In the genomic region with DNA sequence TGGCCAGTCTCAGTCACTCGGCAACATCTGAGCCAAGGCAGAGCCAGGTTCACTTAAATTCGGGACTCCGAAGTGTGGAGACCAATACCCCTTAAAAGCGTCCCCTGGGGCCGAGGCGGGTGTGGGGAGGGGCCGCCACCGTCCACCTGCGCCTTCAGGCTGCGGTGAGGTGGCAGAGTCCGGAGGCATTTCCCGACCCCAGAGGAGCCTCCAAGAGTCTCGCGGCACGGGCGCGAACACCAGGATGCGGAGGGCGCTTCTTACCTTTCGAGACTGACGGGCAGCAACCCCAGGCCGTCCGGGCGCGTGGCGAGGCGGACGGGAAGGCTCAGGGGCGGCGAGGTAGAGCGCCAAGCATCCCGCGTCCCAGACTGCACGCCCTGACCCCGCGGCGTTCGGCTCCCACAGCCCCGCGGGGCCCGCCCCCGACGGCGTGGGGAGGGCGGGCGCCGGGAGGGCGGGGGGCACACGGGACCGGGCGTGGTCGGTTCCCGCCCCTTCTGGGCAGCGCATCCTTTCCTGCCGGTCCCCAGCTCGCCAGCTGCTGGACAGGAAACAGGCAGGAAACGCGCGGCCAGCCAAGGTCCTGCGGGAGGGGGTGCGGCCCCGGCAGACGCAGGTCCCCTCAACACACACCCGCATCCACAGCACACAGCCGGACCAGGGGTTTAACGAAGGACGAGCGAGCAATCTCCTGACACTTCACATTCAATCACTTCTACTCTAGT, we compare ENCODE assay signal across 8 cellular contexts. TPM values are rescaled to one million over a fixed set of nuclear protein-coding genes. Genes with fewer than 3 reads are reported as not detected.
DNase-seq lines count a peak whose midpoint lies in the region; ATAC-seq and TF ChIP-seq lines count a peak whose summit lies in the region.

A gene with protein sequence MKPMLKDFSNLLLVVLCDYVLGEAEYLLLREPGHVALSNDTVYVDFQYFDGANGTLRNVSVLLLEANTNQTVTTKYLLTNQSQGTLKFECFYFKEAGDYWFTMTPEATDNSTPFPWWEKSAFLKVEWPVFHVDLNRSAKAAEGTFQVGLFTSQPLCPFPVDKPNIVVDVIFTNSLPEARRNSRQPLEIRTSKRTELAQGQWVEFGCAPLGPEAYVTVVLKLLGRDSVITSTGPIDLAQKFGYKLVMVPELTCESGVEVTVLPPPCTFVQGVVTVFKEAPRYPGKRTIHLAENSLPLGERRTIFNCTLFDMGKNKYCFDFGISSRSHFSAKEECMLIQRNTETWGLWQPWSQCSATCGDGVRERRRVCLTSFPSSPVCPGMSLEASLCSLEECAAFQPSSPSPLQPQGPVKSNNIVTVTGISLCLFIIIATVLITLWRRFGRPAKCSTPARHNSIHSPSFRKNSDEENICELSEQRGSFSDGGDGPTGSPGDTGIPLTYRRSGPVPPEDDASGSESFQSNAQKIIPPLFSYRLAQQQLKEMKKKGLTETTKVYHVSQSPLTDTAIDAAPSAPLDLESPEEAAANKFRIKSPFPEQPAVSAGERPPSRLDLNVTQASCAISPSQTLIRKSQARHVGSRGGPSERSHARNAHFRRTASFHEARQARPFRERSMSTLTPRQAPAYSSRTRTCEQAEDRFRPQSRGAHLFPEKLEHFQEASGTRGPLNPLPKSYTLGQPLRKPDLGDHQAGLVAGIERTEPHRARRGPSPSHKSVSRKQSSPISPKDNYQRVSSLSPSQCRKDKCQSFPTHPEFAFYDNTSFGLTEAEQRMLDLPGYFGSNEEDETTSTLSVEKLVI (minus strand): TSS at position 406 of the 728 bp plus-strand sequence. CDS start 3,572 bp downstream, outside the sequence.

- peaks cover 20 to 28% (median 27%) of the 10 kb centered on the region in 3 donors for H3K4me1 Mint-ChIP-seq in CD8-positive, alpha-beta memory T cell
- peaks cover 11% of the 10 kb centered on the region for H3K4me1 Mint-ChIP-seq in brain

- H3K4me3 Mint-ChIP-seq in CD8-positive, alpha-beta memory T cell: peak within 1 kb of the TSS; percentile 62 to 91 (median 77)
- H3K4me3 Mint-ChIP-seq in brain: peak within 1 kb of the TSS; percentile 80 to 88 (median 83)

- no peak for TF ChIP-seq CTCF in brain (conservative IDR thresholded peaks at IDR 0.05)
- TF ChIP-seq CTCF in gastrocnemius medialis (IDR thresholded peaks at IDR 0.05 in 4 of 5, conservative IDR thresholded peaks at IDR 0.05 in 1 of 5): no peak

- in situ Hi-C loops in gastrocnemius medialis (cut with MboI; ENCODE audit: low sequenced_read_pairs in 4 of 4): no loop called here

- no peaks in the 10 kb centered on the region for H3K36me3 ChIP-seq in CD8-positive, alpha-beta memory T cell (ENCODE audit: insufficient read depth, low read length)
- H3K36me3 ChIP-seq in iPS-18a (ENCODE audit: control insufficient read depth, low read depth, low read length) (no peaks in the 10 kb centered on the region), gastrocnemius medialis (peaks cover 0 to 5% of the 10 kb centered on the region in 2 donors)

- peak within 1 kb of the TSS; percentile 37 for H3K4me3 ChIP-seq in CD8-positive, alpha-beta memory T cell (ENCODE audit: low read length)
- H3K4me3 ChIP-seq in iPS-18a (ENCODE audit: low read length) (peak within 1 kb of the TSS; percentile 48), gastrocnemius medialis (peak within 1 kb of the TSS; percentile 51 to 66 (median 60))

- peaks cover 0 to 9% (median 0%) of the 10 kb centered on the region in 3 donors for H3K36me3 Mint-ChIP-seq in CD8-positive, alpha-beta memory T cell
- H3K36me3 Mint-ChIP-seq in brain: peaks cover 17% of the 10 kb centered on the region

- TF ChIP-seq POLR2A in gastrocnemius medialis (IDR thresholded peaks at IDR 0.05): peak in 1 of 2 donors; percentile 30

- ATAC-seq in GM19324 (IDR thresholded peaks at IDR 0.05; ENCODE audit: low FRiP score, unreplicated experiment) (peak; percentile 72), gastrocnemius medialis (peak; percentile 67 to 72)

- H3K27me3 Mint-ChIP-seq in CD8-positive, alpha-beta memory T cell: peaks cover 2 to 30% of the 10 kb centered on the region in 2 donors
- peaks cover 24% of the 10 kb centered on the region for H3K27me3 Mint-ChIP-seq in brain

- peak in 4 of 5 donors; percentile 3 to 49 (median 5) for DNase-seq in CD8-positive, alpha-beta memory T cell
- DNase-seq in gastrocnemius medialis (peak; percentile 16 to 51), NCI-H1436 treated with DMSO at 0.1 percent for 48 hours (lab: John Stamatoyannopoulos, UW) (no peak), kidney glomerular epithelial cell (lab: John Stamatoyannopoulos, UW) (no peak)

- no peak within 1 kb of the TSS for H3K9ac ChIP-seq in iPS-18a (ENCODE audit: low read length)

- no peaks in the 10 kb centered on the region for H3K9me3 ChIP-seq in CD8-positive, alpha-beta memory T cell (ENCODE audit: low read length)
- H3K9me3 ChIP-seq in iPS-18a (ENCODE audit: control insufficient read depth, low read depth, low read length): no peaks in the 10 kb centered on the region
- no peaks in the 10 kb centered on the region for H3K9me3 ChIP-seq in gastrocnemius medialis

- H3K4me1 ChIP-seq in CD8-positive, alpha-beta memory T cell (ENCODE audit: insufficient read depth, low read length): peaks cover 21% of the 10 kb centered on the region
- H3K4me1 ChIP-seq in iPS-18a (ENCODE audit: control insufficient read depth, low read depth, low read length): no peaks in the 10 kb centered on the region
- peaks cover 0 to 4% of the 10 kb centered on the region in 2 donors for H3K4me1 ChIP-seq in gastrocnemius medialis

- no peak within 1 kb of the TSS for H3K27ac ChIP-seq in CD8-positive, alpha-beta memory T cell (ENCODE audit: low read depth, low read length)
- H3K27ac ChIP-seq in iPS-18a (ENCODE audit: low read length) (no peak within 1 kb of the TSS), gastrocnemius medialis (peak within 1 kb of the TSS; percentile 34 to 68 (median 59))

- intact Hi-C loops in gastrocnemius medialis (cut with DNase I; ENCODE audit: low total_unique reads): no loop called here

- peaks cover 11% of the 10 kb centered on the region for H3K27me3 ChIP-seq in CD8-positive, alpha-beta memory T cell (ENCODE audit: insufficient read depth, low read length, poor library complexity, severe bottlenecking)
- H3K27me3 ChIP-seq in iPS-18a (ENCODE audit: control insufficient read depth, insufficient read depth, low read length) (peaks cover 34% of the 10 kb centered on the region), gastrocnemius medialis (peaks cover 0 to 8% (median 6%) of the 10 kb centered on the region in 3 donors)

- peak within 1 kb of the TSS in 2 of 8 donors; percentile 57 to 88 for H3K27ac Mint-ChIP-seq in CD8-positive, alpha-beta memory T cell
- H3K27ac Mint-ChIP-seq in brain: peak within 1 kb of the TSS in 2 of 5 experiments; percentile 61 to 73

- POLR2A ChIA-PET in CD8-positive, alpha-beta memory T cell (lab: Charles Lee): no interaction called here

- H3K9me3 Mint-ChIP-seq in CD8-positive, alpha-beta memory T cell: no peaks in the 10 kb centered on the region
- peaks cover 0 to 3% (median 0%) of the 10 kb centered on the region in 5 experiments for H3K9me3 Mint-ChIP-seq in brain

- CTCF ChIA-PET in CD8-positive, alpha-beta memory T cell (lab: Charles Lee): interaction anchor here (1.0 to 1.3 kb wide), 2 partner anchors 28 to 45 kb away, joined by 3 to 6 read pairs; no protein-coding TSS in a partner anchor

TF ChIP-seq in PFSK-1, 5 proteins besides CTCF, POLR2A, EP300 and RAD21:
- TF ChIP-seq, protein P1, sequence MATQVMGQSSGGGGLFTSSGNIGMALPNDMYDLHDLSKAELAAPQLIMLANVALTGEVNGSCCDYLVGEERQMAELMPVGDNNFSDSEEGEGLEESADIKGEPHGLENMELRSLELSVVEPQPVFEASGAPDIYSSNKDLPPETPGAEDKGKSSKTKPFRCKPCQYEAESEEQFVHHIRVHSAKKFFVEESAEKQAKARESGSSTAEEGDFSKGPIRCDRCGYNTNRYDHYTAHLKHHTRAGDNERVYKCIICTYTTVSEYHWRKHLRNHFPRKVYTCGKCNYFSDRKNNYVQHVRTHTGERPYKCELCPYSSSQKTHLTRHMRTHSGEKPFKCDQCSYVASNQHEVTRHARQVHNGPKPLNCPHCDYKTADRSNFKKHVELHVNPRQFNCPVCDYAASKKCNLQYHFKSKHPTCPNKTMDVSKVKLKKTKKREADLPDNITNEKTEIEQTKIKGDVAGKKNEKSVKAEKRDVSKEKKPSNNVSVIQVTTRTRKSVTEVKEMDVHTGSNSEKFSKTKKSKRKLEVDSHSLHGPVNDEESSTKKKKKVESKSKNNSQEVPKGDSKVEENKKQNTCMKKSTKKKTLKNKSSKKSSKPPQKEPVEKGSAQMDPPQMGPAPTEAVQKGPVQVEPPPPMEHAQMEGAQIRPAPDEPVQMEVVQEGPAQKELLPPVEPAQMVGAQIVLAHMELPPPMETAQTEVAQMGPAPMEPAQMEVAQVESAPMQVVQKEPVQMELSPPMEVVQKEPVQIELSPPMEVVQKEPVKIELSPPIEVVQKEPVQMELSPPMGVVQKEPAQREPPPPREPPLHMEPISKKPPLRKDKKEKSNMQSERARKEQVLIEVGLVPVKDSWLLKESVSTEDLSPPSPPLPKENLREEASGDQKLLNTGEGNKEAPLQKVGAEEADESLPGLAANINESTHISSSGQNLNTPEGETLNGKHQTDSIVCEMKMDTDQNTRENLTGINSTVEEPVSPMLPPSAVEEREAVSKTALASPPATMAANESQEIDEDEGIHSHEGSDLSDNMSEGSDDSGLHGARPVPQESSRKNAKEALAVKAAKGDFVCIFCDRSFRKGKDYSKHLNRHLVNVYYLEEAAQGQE (IDR thresholded peaks at IDR 0.05; ENCODE audit: insufficient read depth in 1 of 2, low read depth in 2 of 2, low read length in 2 of 2): no peak
- no peak for TF ChIP-seq POLR2AphosphoS5 (IDR thresholded peaks at IDR 0.05; ENCODE audit: low read depth, low read length)
- TF ChIP-seq SIN3A (IDR thresholded peaks at IDR 0.05; ENCODE audit: borderline replicate concordance, insufficient read depth, low read length): no peak
- no peak for TF ChIP-seq TAF1 (IDR thresholded peaks at IDR 0.05; ENCODE audit: borderline replicate concordance, insufficient read depth, low read length)
- peak; percentile 53 for TF ChIP-seq FOXP2 (optimal IDR thresholded peaks at IDR 0.05; ENCODE audit: borderline replicate concordance, extremely low read depth, extremely low read length, insufficient read depth)
TF ChIP-seq in PFSK-1: peak in this region for 1.

RNA-seq across cellular contexts. Expression of the gene that starts here (rescaled TPM):
- under 1 TPM; 0.20 to 0.26 TPM for total RNA-seq in CD8-positive, alpha-beta memory T cell
- polyA plus RNA-seq in CD8-positive, alpha-beta memory T cell: not detected
- 0.10 TPM for polyA plus RNA-seq in PFSK-1 (2012; ENCODE audit: insufficient read length, low read depth)
- 1.7 TPM for polyA plus RNA-seq in brain (ENCODE audit: insufficient read depth, low read depth, low replicate concordance)
- 1 to 10 TPM; 3.6 to 4.9 (median 4.5) TPM for total RNA-seq in gastrocnemius medialis

Comparison
In these comparisons a context has a peak if more than half of its experiments do, and no peak if none do; other contexts are left out.
1. Peak in DNase-seq and H3K4me3 ChIP-seq in CD8-positive, alpha-beta memory T cell; RNA of the gene not detected or under 1 TPM.
2. DNase-seq: peak in gastrocnemius medialis (2 of 2); none in NCI-H1436 treated with DMSO at 0.1 percent for 48 hours (single experiment) and kidney glomerular epithelial cell (single experiment).
3. H3K27ac ChIP-seq: peak in gastrocnemius medialis (4 of 4); none in CD8-positive, alpha-beta memory T cell (single experiment) and iPS-18a (single experiment).
4. Peak in every context shown above with its lines, with median percentiles within 50 percentile points of each other: H3K4me3 ChIP-seq.